Comparison of ENCODE assay signal across 11 cellular contexts in the genomic region with DNA sequence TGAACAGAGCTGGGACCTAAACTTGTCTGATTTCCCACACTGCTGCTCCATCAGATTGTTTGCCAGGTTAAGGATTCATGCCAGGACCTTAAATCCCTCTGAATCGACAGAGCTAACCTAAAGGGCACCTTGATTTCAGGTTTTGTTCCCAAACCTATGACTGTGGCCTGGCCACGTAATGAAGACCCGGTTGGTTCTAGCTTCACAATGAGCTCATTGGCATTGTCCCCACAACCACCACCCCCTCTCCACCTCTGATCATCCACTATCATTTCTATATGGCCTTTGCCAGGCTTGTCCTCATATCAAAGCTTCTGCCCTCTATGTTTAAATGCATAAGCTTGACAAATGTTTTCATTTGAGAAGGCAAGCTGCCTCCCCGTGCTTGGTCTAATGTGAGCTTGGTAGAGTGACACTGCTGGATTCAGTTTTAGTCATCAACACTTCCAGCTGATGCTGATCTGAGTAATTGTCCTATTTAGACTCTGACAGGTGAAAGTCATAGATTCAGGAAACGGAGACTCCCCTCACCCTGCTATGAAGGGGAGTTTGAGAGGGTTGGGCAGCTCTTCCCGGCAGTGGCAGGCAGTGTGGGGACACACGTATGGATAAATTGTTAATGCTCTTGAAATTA.
A peak's percentile ranks its signal among the peaks of the same experiment; 100 is the strongest.
DNase-seq lines count a peak whose midpoint lies in the region; ATAC-seq and TF ChIP-seq lines count a peak whose summit lies in the region.
"Had no signal": no experiment of that assay in that cellular context is flagged by ENCODE, and none has a peak within 500 bp of the region (broad histone marks: within the 10 kb centered on the region; RNA-seq: fewer than 3 reads in every experiment).

No MANE protein-coding gene starts in this region.

- TF ChIP-seq CTCF in mucosa of descending colon (IDR thresholded peaks at IDR 0.05) (no peak), esophagus squamous epithelium (IDR thresholded peaks at IDR 0.05) (no peak)

- POLR2A ChIA-PET in activated CD4-positive, alpha-beta memory T cell treated with anti-CD3 and anti-CD28 coated beads, Interleukin-2, amount 10 ng/mL, durations not matched to agents 7 days and 5 days (lab: Charles Lee), result interaction anchor here (0.8 to 2.0 kb wide), 5 partner anchors 9 to 1002 kb away, joined by 3 to 7 read pairs (median 4); no protein-coding TSS in a partner anchor

- H3K9me3 ChIP-seq in mucosa of descending colon, result peaks cover 3% of the 10 kb centered on the region
- no peaks in the 10 kb centered on the region for H3K9me3 ChIP-seq in esophagus squamous epithelium
- H3K9me3 ChIP-seq: psoas muscle, SJCRH30 had no signal

- ATAC-seq in GM18502 (IDR thresholded peaks at IDR 0.05; ENCODE audit: poor library complexity, unreplicated experiment) (peak; percentile 98), GM19351 (IDR thresholded peaks at IDR 0.05; ENCODE audit: unreplicated experiment) (peak; percentile 97), HG02885 (IDR thresholded peaks at IDR 0.05; ENCODE audit: poor library complexity, unreplicated experiment) (peak; percentile 98), mucosa of descending colon (no peak)
- ATAC-seq: psoas muscle had no signal

- no peaks in the 10 kb centered on the region for H3K27me3 ChIP-seq in esophagus squamous epithelium
- H3K27me3 ChIP-seq: SJCRH30 had no signal

- H3K4me3 ChIP-seq in mucosa of descending colon (no peak overlapping the region), esophagus squamous epithelium (no peak overlapping the region)
- H3K4me3 ChIP-seq: psoas muscle, SJCRH30 had no signal

- peaks cover 34% of the 10 kb centered on the region for H3K36me3 Mint-ChIP-seq in activated CD4-positive, alpha-beta memory T cell treated with anti-CD3 and anti-CD28 coated beads, Interleukin-2, amount 10 ng/mL, durations not matched to agents 7 days and 5 days (ENCODE audit: low read depth)

- WGBS in esophagus squamous epithelium, 2 donors, result 63 to 70% methylated on average over 7 of the region's 7 CpGs

- peaks cover 2% of the 10 kb centered on the region for H3K27me3 Mint-ChIP-seq in activated CD4-positive, alpha-beta memory T cell treated with anti-CD3 and anti-CD28 coated beads, Interleukin-2, amount 10 ng/mL, durations not matched to agents 7 days and 5 days

- H3K27ac ChIP-seq in esophagus squamous epithelium (no peak overlapping the region), caudate nucleus (ENCODE audit: low read depth, low read length) (no peak overlapping the region)
- H3K27ac ChIP-seq: psoas muscle, SJCRH30 had no signal

- CTCF ChIA-PET in activated CD4-positive, alpha-beta memory T cell treated with anti-CD3 and anti-CD28 coated beads, Interleukin-2, amount 10 ng/mL, durations not matched to agents 7 days and 5 days (lab: Charles Lee), result interaction anchor here (0.9 to 1.6 kb wide), 3 partner anchors 13 to 118 kb away, joined by 3 to 5 read pairs (median 3); no protein-coding TSS in a partner anchor

- intact Hi-C loops in mucosa of descending colon (cut with DNase I, micrococcal nuclease), result no loop called here
- intact Hi-C loops in esophagus squamous epithelium (cut with DNase I), result no loop called here

- H3K4me1 Mint-ChIP-seq in activated CD4-positive, alpha-beta memory T cell treated with anti-CD3 and anti-CD28 coated beads, Interleukin-2, amount 10 ng/mL, durations not matched to agents 7 days and 5 days, result peaks cover 40% of the 10 kb centered on the region

- H3K4me3 Mint-ChIP-seq in activated CD4-positive, alpha-beta memory T cell treated with anti-CD3 and anti-CD28 coated beads, Interleukin-2, amount 10 ng/mL, durations not matched to agents 7 days and 5 days, result no peak overlapping the region

- H3K4me1 ChIP-seq in mucosa of descending colon (ENCODE audit: low read depth) (no peaks in the 10 kb centered on the region), esophagus squamous epithelium (peaks cover 0 to 4% (median under 1%) of the 10 kb centered on the region in 3 donors)
- H3K4me1 ChIP-seq: psoas muscle, SJCRH30 had no signal

- DNase-seq in activated CD4-positive, alpha-beta memory T cell treated with anti-CD3 and anti-CD28 coated beads, Interleukin-2, amount 10 ng/mL, durations not matched to agents 7 days and 5 days, result peak; percentile 45
- DNase-seq in mucosa of descending colon, result no peak
- no peak for DNase-seq in esophagus squamous epithelium (lab: John Stamatoyannopoulos, UW)
- no peak for DNase-seq in NCI-H1092 (lab: John Stamatoyannopoulos, UW)
- DNase-seq in caudate nucleus (lab: John Stamatoyannopoulos, UW), result no peak
- DNase-seq: DMS53, psoas muscle, SJCRH30 had no signal

- H3K27ac Mint-ChIP-seq in activated CD4-positive, alpha-beta memory T cell treated with anti-CD3 and anti-CD28 coated beads, Interleukin-2, amount 10 ng/mL, durations not matched to agents 7 days and 5 days, result peak overlapping the region; percentile 49

- no peaks in the 10 kb centered on the region for H3K36me3 ChIP-seq in mucosa of descending colon (ENCODE audit: low read depth)
- H3K36me3 ChIP-seq in esophagus squamous epithelium, result no peaks in the 10 kb centered on the region
- H3K36me3 ChIP-seq: SJCRH30 had no signal

- peaks cover 22% of the 10 kb centered on the region for H3K9me3 Mint-ChIP-seq in activated CD4-positive, alpha-beta memory T cell treated with anti-CD3 and anti-CD28 coated beads, Interleukin-2, amount 10 ng/mL, durations not matched to agents 7 days and 5 days

- TF ChIP-seq POLR2A in esophagus squamous epithelium (IDR thresholded peaks at IDR 0.05), result no peak
